Comparison of ENCODE assay signal across 27 cellular contexts in the genomic region with DNA sequence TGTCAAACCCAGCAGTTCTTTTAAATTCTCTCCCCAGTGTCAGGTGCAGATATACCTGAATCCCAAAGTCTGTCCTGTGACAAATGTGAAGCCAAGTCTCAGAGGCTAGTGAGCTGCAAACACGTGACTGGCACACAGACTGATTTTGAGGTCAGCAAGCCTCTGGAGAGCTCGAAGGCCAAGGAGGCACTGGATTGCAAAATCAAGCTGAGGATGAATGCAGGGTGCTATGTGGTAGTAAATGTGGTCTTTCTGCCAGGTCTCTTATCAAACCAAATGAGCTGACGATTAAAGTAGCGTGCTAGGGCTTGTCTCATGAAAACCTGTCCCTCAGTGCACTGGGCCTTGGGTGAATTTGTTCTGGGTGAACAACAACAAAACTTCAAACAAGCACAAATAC. TPM values are rescaled to one million over a fixed set of nuclear protein-coding genes. Genes with fewer than 3 reads are reported as not detected.
A peak's percentile ranks its signal among the peaks of the same experiment; 100 is the strongest.
DNase-seq lines count a peak whose midpoint lies in the region; ATAC-seq and TF ChIP-seq lines count a peak whose summit lies in the region.
"Had no signal": no experiment of that assay in that cellular context is flagged by ENCODE, and none has a peak within 500 bp of the region (broad histone marks: within the 10 kb centered on the region; RNA-seq: fewer than 3 reads in every experiment).

No MANE protein-coding gene starts in this region.

- no peak for TF ChIP-seq POLR2A in NB4 (IDR thresholded peaks at IDR 0.05; ENCODE audit: extremely low read depth, insufficient read length)

- intact Hi-C loops in left ventricle myocardium superior (cut with micrococcal nuclease) = no loop called here
- intact Hi-C loops in natural killer cell (cut with micrococcal nuclease) = no loop called here

- no peaks in the 10 kb centered on the region for H3K27me3 ChIP-seq in subcutaneous abdominal adipose tissue (ENCODE audit: control insufficient read depth in 5 of 5, insufficient read depth in 4 of 5, low read length in 5 of 5)
- H3K27me3 ChIP-seq: cardiac muscle cell, MG63 had no signal

- peaks cover 86% of the 10 kb centered on the region for H3K36me3 Mint-ChIP-seq in brain
- H3K36me3 Mint-ChIP-seq in natural killer cell = peaks cover 10% of the 10 kb centered on the region
- H3K36me3 Mint-ChIP-seq in stimulated activated effector memory CD8-positive, alpha-beta T cell treated with anti-CD3 and anti-CD28 coated beads, Interleukin-12 subunit alpha, Interleukin-12 subunit beta, amount 100 ng/mL, for 72 hours = peaks cover 100% of the 10 kb centered on the region

- no peak overlapping the region for H3K4me3 ChIP-seq in NB4 (ENCODE audit: low read depth, low read length)
- no peak overlapping the region for H3K4me3 ChIP-seq in subcutaneous abdominal adipose tissue (ENCODE audit: low read depth in 1 of 5, low read length in 5 of 5)
- H3K4me3 ChIP-seq: cardiac muscle cell, HAP-1, MG63 had no signal

- DNase-seq in NB4 (ENCODE audit: low read depth) = peak; percentile 59
- DNase-seq in left ventricle myocardium superior = no peak
- DNase-seq in natural killer cell = no peak
- no peak for DNase-seq in stimulated activated effector memory CD8-positive, alpha-beta T cell treated with anti-CD3 and anti-CD28 coated beads, Interleukin-12 subunit alpha, Interleukin-12 subunit beta, amount 100 ng/mL, for 72 hours (ENCODE audit: low spot score in 2 of 2)
- DNase-seq: activated CD4-positive, alpha-beta T cell treated with anti-CD3 and anti-CD28 coated beads, Interleukin-2, amount 50 U/mL, for 1 hour; activated CD8-positive, alpha-beta memory T cell treated with anti-CD3 and anti-CD28 coated beads, Interleukin-2, amount 50 U/mL, for 4 hours; activated effector memory CD4-positive, alpha-beta T cell treated with anti-CD3 and anti-CD28 coated beads, Interleukin-2, amount 50 U/mL, for 16 hours; CD4-positive, CD25-positive, alpha-beta regulatory T cell; dermis blood vessel endothelial cell; MG63; midbrain; NCI-H146; NCI-H524 treated with DMSO at 0.1 percent for 48 hours; posterior cingulate gyrus; SK-N-SH; small intestine; stimulated activated CD4-positive, alpha-beta T cell treated with anti-CD3 and anti-CD28 coated beads, Interleukin-4, amount 100 ng/mL, for 1 hour; stimulated activated naive CD8-positive, alpha-beta T cell treated with anti-CD3 and anti-CD28 coated beads, Interleukin-15, amount 100 ng/mL, for 72 hours; T-helper 2 cell had no signal

- H3K36me3 ChIP-seq in subcutaneous abdominal adipose tissue (ENCODE audit: control insufficient read depth in 5 of 5, insufficient read depth in 5 of 5, low read length in 5 of 5) = peaks cover 33 to 96% (median 89%) of the 10 kb centered on the region in 5 donors

- H3K9me3 ChIP-seq in subcutaneous abdominal adipose tissue (ENCODE audit: control insufficient read depth in 5 of 5, low read length in 5 of 5) = no peaks in the 10 kb centered on the region
- H3K9me3 ChIP-seq: HAP-1, MG63, SK-N-SH had no signal

- peaks cover 4 to 58% (median 51%) of the 10 kb centered on the region in 5 donors for H3K4me1 ChIP-seq in subcutaneous abdominal adipose tissue (ENCODE audit: control insufficient read depth in 5 of 5, insufficient read depth in 5 of 5, low read length in 5 of 5)
- H3K4me1 ChIP-seq: HAP-1 had no signal

- peaks cover 28% of the 10 kb centered on the region for H3K4me1 Mint-ChIP-seq in brain
- peaks cover 17 to 19% of the 10 kb centered on the region in 2 donors for H3K4me1 Mint-ChIP-seq in natural killer cell
- H3K4me1 Mint-ChIP-seq in stimulated activated effector memory CD8-positive, alpha-beta T cell treated with anti-CD3 and anti-CD28 coated beads, Interleukin-12 subunit alpha, Interleukin-12 subunit beta, amount 100 ng/mL, for 72 hours = peaks cover 23% of the 10 kb centered on the region

- TF ChIP-seq CTCF in NB4 (IDR thresholded peaks at IDR 0.05; ENCODE audit: low read depth, low read length) = no peak
- TF ChIP-seq CTCF in brain (conservative IDR thresholded peaks at IDR 0.05) = no peak
- TF ChIP-seq CTCF in natural killer cell (IDR thresholded peaks at IDR 0.05) = no peak

- H3K9ac ChIP-seq in subcutaneous abdominal adipose tissue (ENCODE audit: low read length in 5 of 5) = no peak overlapping the region
- H3K9ac ChIP-seq: SK-N-SH had no signal

- ATAC-seq in left ventricle myocardium superior (peak; percentile 76), natural killer cell (no peak), HG03460 (IDR thresholded peaks at IDR 0.05; ENCODE audit: unreplicated experiment) (no peak)
- no peak for ATAC-seq in stimulated activated effector memory CD8-positive, alpha-beta T cell treated with anti-CD3 and anti-CD28 coated beads, Interleukin-12 subunit alpha, Interleukin-12 subunit beta, amount 100 ng/mL, for 72 hours
- ATAC-seq: stimulated activated naive CD8-positive, alpha-beta T cell treated with anti-CD3 and anti-CD28 coated beads, Interleukin-15, amount 100 ng/mL, for 72 hours had no signal

- H3K27ac Mint-ChIP-seq in brain (peak overlapping the region in 4 of 5 experiments; percentile 45 to 98 (median 77)), natural killer cell (no peak overlapping the region)
- H3K27ac Mint-ChIP-seq in stimulated activated effector memory CD8-positive, alpha-beta T cell treated with anti-CD3 and anti-CD28 coated beads, Interleukin-12 subunit alpha, Interleukin-12 subunit beta, amount 100 ng/mL, for 72 hours = no peak overlapping the region

- H3K9me3 Mint-ChIP-seq in brain (no peaks in the 10 kb centered on the region), natural killer cell (no peaks in the 10 kb centered on the region)
- H3K9me3 Mint-ChIP-seq in stimulated activated effector memory CD8-positive, alpha-beta T cell treated with anti-CD3 and anti-CD28 coated beads, Interleukin-12 subunit alpha, Interleukin-12 subunit beta, amount 100 ng/mL, for 72 hours = no peaks in the 10 kb centered on the region
- H3K9me3 Mint-ChIP-seq: CD4-positive, CD25-positive, alpha-beta regulatory T cell; nephron; stimulated activated naive CD8-positive, alpha-beta T cell treated with anti-CD3 and anti-CD28 coated beads, Interleukin-15, amount 100 ng/mL, for 72 hours had no signal

- H3K27ac ChIP-seq in subcutaneous abdominal adipose tissue (ENCODE audit: low read depth, low read length) = peak overlapping the region; percentile 64
- H3K27ac ChIP-seq: cardiac muscle cell had no signal

- H3K4me3 Mint-ChIP-seq in brain (no peak overlapping the region), natural killer cell (no peak overlapping the region)
- H3K4me3 Mint-ChIP-seq in stimulated activated effector memory CD8-positive, alpha-beta T cell treated with anti-CD3 and anti-CD28 coated beads, Interleukin-12 subunit alpha, Interleukin-12 subunit beta, amount 100 ng/mL, for 72 hours = no peak overlapping the region
- H3K4me3 Mint-ChIP-seq: CD4-positive, CD25-positive, alpha-beta regulatory T cell; nephron; stimulated activated naive CD8-positive, alpha-beta T cell treated with anti-CD3 and anti-CD28 coated beads, Interleukin-15, amount 100 ng/mL, for 72 hours had no signal

- H3K27me3 Mint-ChIP-seq in brain = no peaks in the 10 kb centered on the region
- H3K27me3 Mint-ChIP-seq in natural killer cell (ENCODE audit: low read depth in 2 of 2) = no peaks in the 10 kb centered on the region
- H3K27me3 Mint-ChIP-seq: CD4-positive, CD25-positive, alpha-beta regulatory T cell; stimulated activated naive CD8-positive, alpha-beta T cell treated with anti-CD3 and anti-CD28 coated beads, Interleukin-15, amount 100 ng/mL, for 72 hours had no signal

RNA-seq across cellular contexts. Expression of gene GPR3, which starts 20.6 kb away (rescaled TPM):
- 2.7 TPM for polyA plus RNA-seq in brain (ENCODE audit: insufficient read depth, low read depth, low replicate concordance)
- total RNA-seq in left ventricle myocardium superior (0.12 TPM), natural killer cell (under 1 TPM; 0.39 to 0.87 (median 0.60) TPM)

RNA-seq across cellular contexts. Expression of gene CD164L2, which starts 29.9 kb away (rescaled TPM):
- polyA plus RNA-seq in brain (ENCODE audit: insufficient read depth, low read depth, low replicate concordance) = 2.2 TPM
- total RNA-seq in left ventricle myocardium superior (not detected), natural killer cell (under 1 TPM in 1 of 3 donors, not detected in 2; 0.40 TPM)
- total RNA-seq: CD4-positive, CD25-positive, alpha-beta regulatory T cell; dermis blood vessel endothelial cell; ureter had no signal
- polyA plus RNA-seq: AG04450; CD4-positive, CD25-positive, alpha-beta regulatory T cell had no signal

RNA-seq across cellular contexts. Expression of gene FCN3, which starts 38.4 kb away (rescaled TPM):
- polyA plus RNA-seq in brain (ENCODE audit: insufficient read depth, low read depth, low replicate concordance) = 1.4 TPM
- total RNA-seq in left ventricle myocardium superior (19.3 TPM), natural killer cell (not detected)
- total RNA-seq: CD4-positive, CD25-positive, alpha-beta regulatory T cell; dermis blood vessel endothelial cell had no signal
- polyA plus RNA-seq: AG04450; CD4-positive, CD25-positive, alpha-beta regulatory T cell; SK-N-SH had no signal

RNA-seq across cellular contexts. Expression of gene MAP3K6, which starts 46.2 kb away (rescaled TPM):
- 6.9 TPM for polyA plus RNA-seq in brain (ENCODE audit: insufficient read depth, low read depth, low replicate concordance)
- 46.6 TPM for total RNA-seq in left ventricle myocardium superior
- 10 to 100 TPM in 2 of 3 donors, 1 to 10 TPM in 1; 8.2 to 15.1 (median 12.1) TPM for total RNA-seq in natural killer cell

Comparison
In these comparisons a context has a peak if more than half of its experiments do, and no peak if none do; other contexts are left out.
1. H3K27ac Mint-ChIP-seq: peak in brain (4 of 5); none in natural killer cell (0 of 2) and stimulated activated effector memory CD8-positive, alpha-beta T cell treated with anti-CD3 and anti-CD28 coated beads, Interleukin-12 subunit alpha, Interleukin-12 subunit beta, amount 100 ng/mL, for 72 hours (single experiment).
2. RNA of gene FCN3, which starts 38.4 kb away (total RNA-seq): 19.3 TPM in left ventricle myocardium superior (single experiment); not detected in natural killer cell; every median in the first group is over 10 times any median in the second.